14 cellular contexts compared by ENCODE assay signal in genomic region chrX:132407704-132408103, GRCh38.
"Had no signal": no experiment of that assay in that cellular context is flagged by ENCODE, and none has a peak within 500 bp of the region (broad histone marks: within the 10 kb centered on the region; RNA-seq: fewer than 3 reads in every experiment).

No MANE protein-coding gene starts in this region.

- H3K27ac ChIP-seq: pancreas, tibial nerve, vagina had no signal

- ATAC-seq: left cardiac atrium, pancreas, T-helper 17 cell had no signal

- H3K9me3 ChIP-seq: pancreas, tibial nerve, vagina had no signal

- H3K4me3 ChIP-seq: pancreas, tibial nerve, vagina had no signal

- H3K36me3 ChIP-seq: pancreas, tibial nerve, vagina had no signal

- H3K27me3 ChIP-seq: pancreas, vagina had no signal

- DNase-seq: activated CD4-positive, alpha-beta T cell treated with anti-CD3 and anti-CD28 coated beads, Interleukin-2, amount 50 U/mL, for 1 hour; activated gamma-delta T cell; activated naive CD8-positive, alpha-beta T cell treated with anti-CD3 and anti-CD28 coated beads for 36 hours; activated T-cell treated with anti-CD3 and anti-CD28 coated beads, Interleukin-2, amount 50 U/mL, for 24 hours; endodermal cell; erythroblast; glutamatergic neuron; left cardiac atrium; mammary epithelial cell; pancreas; stimulated activated CD4-positive, alpha-beta T cell treated with anti-CD3 and anti-CD28 coated beads, Interleukin-4, amount 100 ng/mL, for 4 hours; T-helper 17 cell had no signal

- H3K4me1 ChIP-seq: tibial nerve, vagina had no signal
